In genomic region chr1:229434641-229435051, GRCh38 we compare ENCODE assay signal across 14 cellular contexts. TPM values are rescaled to one million over a fixed set of nuclear protein-coding genes. Genes with fewer than 3 reads are reported as not detected.
DNase-seq lines count a peak whose midpoint lies in the region; ATAC-seq, FAIRE-seq and TF ChIP-seq lines count a peak whose summit lies in the region.
"Had no signal": no experiment of that assay in that cellular context is flagged by ENCODE, and none has a peak within 500 bp of the region (broad histone marks: within the 10 kb centered on the region; RNA-seq: fewer than 3 reads in every experiment).

No MANE protein-coding gene starts in this region.

- no peak for TF ChIP-seq CTCF in kidney (IDR thresholded peaks at IDR 0.05; ENCODE audit: borderline replicate concordance, extremely low read depth, insufficient read depth)

- H3K27ac ChIP-seq in ectodermal cell (ENCODE audit: insufficient read depth, low read depth, low read length, poor library complexity, severe bottlenecking) (no peak overlapping the region), kidney (ENCODE audit: low read depth in 2 of 2, low read length in 2 of 2) (no peak overlapping the region)
- H3K27ac ChIP-seq: uterus had no signal

- H3K9me3 ChIP-seq in ectodermal cell (ENCODE audit: control insufficient read depth, low read length) (no peaks in the 10 kb centered on the region), kidney (ENCODE audit: control insufficient read depth in 1 of 2, low read length in 2 of 2) (no peaks in the 10 kb centered on the region)
- H3K9me3 ChIP-seq: MG63, uterus had no signal

- H3K27ac Mint-ChIP-seq in stimulated activated naive CD8-positive, alpha-beta T cell treated with anti-CD3 and anti-CD28 coated beads, Interleukin-15, amount 100 ng/mL, for 72 hours, result peak overlapping the region in 1 of 2 donors; percentile 30
- H3K27ac Mint-ChIP-seq: activated T-cell treated with anti-CD3 and anti-CD28 coated beads, Interleukin-2, amount 50 U/mL, for 72 hours had no signal

- DNase-seq in stimulated activated naive CD8-positive, alpha-beta T cell treated with anti-CD3 and anti-CD28 coated beads, Interleukin-15, amount 100 ng/mL, for 72 hours, result no peak
- no peak for DNase-seq in stimulated activated naive CD8-positive, alpha-beta T cell treated with anti-CD3 and anti-CD28 coated beads, Interleukin-15, Interleukin-2, amounts not matched to agents 100 U/mL and 50 U/mL, for 24 hours
- DNase-seq in kidney, result peak; percentile 32
- no peak for DNase-seq in NCI-H1105 (lab: John Stamatoyannopoulos, UW)
- DNase-seq in activated CD4-positive, alpha-beta T cell treated with anti-CD3 and anti-CD28 coated beads for 48 hours, result no peak
- DNase-seq in activated naive CD4-positive, alpha-beta T cell treated with Interleukin-2 at 50 U/mL for 16 hours, result no peak
- DNase-seq: activated T-cell treated with anti-CD3 and anti-CD28 coated beads, Interleukin-2, amount 50 U/mL, for 72 hours; MG63; NK-92 treated with Interleukin-12 subunit alpha and Interleukin-12 subunit beta, amount 100 ng/mL, for 24 hours; uterus had no signal

- intact Hi-C loops in kidney (cut with DNase I), result no loop called here

- no peak overlapping the region for H3K9ac ChIP-seq in kidney (ENCODE audit: low read length in 2 of 2)

- no peak overlapping the region for H3K4me3 Mint-ChIP-seq in stimulated activated naive CD8-positive, alpha-beta T cell treated with anti-CD3 and anti-CD28 coated beads, Interleukin-15, amount 100 ng/mL, for 72 hours
- H3K4me3 Mint-ChIP-seq: activated T-cell treated with anti-CD3 and anti-CD28 coated beads, Interleukin-2, amount 50 U/mL, for 72 hours had no signal

- H3K4me1 ChIP-seq in ectodermal cell (ENCODE audit: control insufficient read depth, insufficient read depth, low read length) (peaks cover 13% of the 10 kb centered on the region), kidney (ENCODE audit: control insufficient read depth in 1 of 2, insufficient read depth in 1 of 2, low read depth in 1 of 2, low read length in 2 of 2) (peaks cover 0 to 4% of the 10 kb centered on the region in 2 donors)

- WGBS in ectodermal cell, 2 experiments, result 1% methylated on average over 27 of the region's 27 CpGs

- ATAC-seq in stimulated activated naive CD8-positive, alpha-beta T cell treated with anti-CD3 and anti-CD28 coated beads, Interleukin-15, amount 100 ng/mL, for 72 hours, result peak; percentile 26
- no peak for ATAC-seq in stimulated activated naive CD8-positive, alpha-beta T cell treated with anti-CD3 and anti-CD28 coated beads, Interleukin-15, Interleukin-2, amounts not matched to agents 100 U/mL and 50 U/mL, for 24 hours
- no peak for ATAC-seq in HG03442 (IDR thresholded peaks at IDR 0.05; ENCODE audit: unreplicated experiment)

- H3K4me1 Mint-ChIP-seq in stimulated activated naive CD8-positive, alpha-beta T cell treated with anti-CD3 and anti-CD28 coated beads, Interleukin-15, amount 100 ng/mL, for 72 hours, result peaks cover 50% of the 10 kb centered on the region

- H3K27me3 ChIP-seq in ectodermal cell (ENCODE audit: control insufficient read depth, insufficient read depth, low read length, poor library complexity, severe bottlenecking), result peaks cover 66% of the 10 kb centered on the region

- H3K36me3 ChIP-seq in ectodermal cell (ENCODE audit: control insufficient read depth, insufficient read depth, low read length) (no peaks in the 10 kb centered on the region), kidney (ENCODE audit: control insufficient read depth in 1 of 2, insufficient read depth in 2 of 2, low read length in 2 of 2) (no peaks in the 10 kb centered on the region)
- H3K36me3 ChIP-seq: uterus had no signal

- peaks cover 82% of the 10 kb centered on the region for H3K27me3 Mint-ChIP-seq in stimulated activated naive CD8-positive, alpha-beta T cell treated with anti-CD3 and anti-CD28 coated beads, Interleukin-15, amount 100 ng/mL, for 72 hours

- H3K4me3 ChIP-seq in ectodermal cell (ENCODE audit: insufficient read depth, low read depth, low read length) (peak overlapping the region; percentile 31), kidney (ENCODE audit: low read length in 2 of 2) (no peak overlapping the region)
- H3K4me3 ChIP-seq: MG63, uterus had no signal

- H3K9me3 Mint-ChIP-seq in stimulated activated naive CD8-positive, alpha-beta T cell treated with anti-CD3 and anti-CD28 coated beads, Interleukin-15, amount 100 ng/mL, for 72 hours, result no peaks in the 10 kb centered on the region
- H3K9me3 Mint-ChIP-seq: activated T-cell treated with anti-CD3 and anti-CD28 coated beads, Interleukin-2, amount 50 U/mL, for 72 hours had no signal

- FAIRE-seq in kidney (lab: Jason Lieb, UNC), result no peak
- FAIRE-seq: astrocyte had no signal

RNA-seq across cellular contexts. Expression of gene ACTA1, which starts 0.8 kb away (rescaled TPM):
- 63.9 TPM for polyA plus RNA-seq in ectodermal cell (2013, experiment 1 of 4)
- 56.1 TPM for polyA plus RNA-seq in ectodermal cell (2013, experiment 2 of 4)
- 24.2 TPM for polyA plus RNA-seq in ectodermal cell (2013, experiment 3 of 4)
- 24.8 TPM for polyA plus RNA-seq in ectodermal cell (2013, experiment 4 of 4)
- not detected for total RNA-seq in kidney
- polyA plus RNA-seq in kidney (ENCODE audit: insufficient read depth, low read depth, low replicate concordance), result 1.2 TPM
- total RNA-seq: activated T-cell treated with anti-CD3 and anti-CD28 coated beads, Interleukin-2, amount 50 U/mL, for 72 hours had no signal
- polyA plus RNA-seq: AG04450 had no signal
